In the genomic region with DNA sequence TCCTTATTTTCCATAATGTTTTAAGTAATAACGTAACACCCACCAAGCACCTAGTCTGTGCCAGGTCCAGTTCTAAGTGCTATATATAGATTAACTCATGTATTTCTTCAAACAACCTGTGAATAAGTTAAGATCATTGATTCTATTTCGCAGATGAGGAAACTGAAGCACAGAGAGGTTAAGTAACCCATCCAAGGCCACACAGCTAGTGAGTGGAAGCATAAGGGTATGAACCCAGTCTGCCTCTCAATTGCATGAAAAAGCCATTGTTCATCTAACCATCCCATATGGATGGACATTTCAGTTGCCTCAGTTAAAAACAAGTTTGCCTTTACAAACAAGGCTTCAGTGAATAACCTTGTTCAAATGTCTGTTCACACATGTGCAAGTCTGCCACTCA, we compare ENCODE assay signal across 11 cellular contexts. TPM values are rescaled to one million over a fixed set of nuclear protein-coding genes. Genes with fewer than 3 reads are reported as not detected.
"Had no signal": no experiment of that assay in that cellular context is flagged by ENCODE, and none has a peak within 500 bp of the region (broad histone marks: within the 10 kb centered on the region; RNA-seq: fewer than 3 reads in every experiment).

No MANE protein-coding gene starts in this region.

- H3K4me2 ChIP-seq: GM23338 had no signal

- H3K4me3 Mint-ChIP-seq: GM23338, H9, HFFc6, IgD-negative memory B cell had no signal

- H3K4me1 Mint-ChIP-seq: GM23338, IgD-negative memory B cell had no signal

- H3K27ac Mint-ChIP-seq: GM23338, HFFc6, IgD-negative memory B cell had no signal

- DNase-seq: H9, HCEC 1CT, HFFc6, KG1 had no signal

- H3K4me3 ChIP-seq: GM23338 had no signal

- H3K27ac ChIP-seq: HL-60 had no signal

- FAIRE-seq: H1, H54, HTR-8/SVneo had no signal

RNA-seq across cellular contexts. Expression of a gene that starts 20.8 kb away (rescaled TPM):
- total RNA-seq: GM23338, H1, H9, HFFc6, HT-29 had no signal
- polyA plus RNA-seq: GM23338, IgD-negative memory B cell had no signal
